Comparison of ENCODE assay signal across 9 cellular contexts in genomic region chrX:71637253-71637618, GRCh38. TPM values are rescaled to one million over a fixed set of nuclear protein-coding genes. Genes with fewer than 3 reads are reported as not detected.
DNase-seq lines count a peak whose midpoint lies in the region; ATAC-seq and TF ChIP-seq lines count a peak whose summit lies in the region.
"Had no signal": no experiment of that assay in that cellular context is flagged by ENCODE, and none has a peak within 500 bp of the region (broad histone marks: within the 10 kb centered on the region; RNA-seq: fewer than 3 reads in every experiment).

No MANE protein-coding gene starts in this region.

- H3K4me3 Mint-ChIP-seq in GM23338 = no peak overlapping the region
- H3K4me3 Mint-ChIP-seq: brain had no signal

- no peaks in the 10 kb centered on the region for H3K36me3 Mint-ChIP-seq in GM23338 (ENCODE audit: low read depth)
- H3K36me3 Mint-ChIP-seq: brain had no signal

- intact Hi-C loops in heart left ventricle (cut with DNase I) (no loop called here), ovary (cut with DNase I) (no loop called here)

- H3K4me1 Mint-ChIP-seq in GM23338 = no peaks in the 10 kb centered on the region
- H3K4me1 Mint-ChIP-seq: brain had no signal

- no peaks in the 10 kb centered on the region for H3F3A ChIP-seq in GM23338 (replicated peaks; ENCODE audit: low read depth)

- H3K79me2 ChIP-seq in ACC112 (ENCODE audit: control insufficient read depth, insufficient read depth, low read length, unreplicated experiment) (no peaks in the 10 kb centered on the region), GM23338 (replicated peaks; ENCODE audit: insufficient read depth) (no peaks in the 10 kb centered on the region)

- H3K36me3 ChIP-seq in ACC112 (ENCODE audit: insufficient read depth, low read length) (no peaks in the 10 kb centered on the region), heart left ventricle (no peaks in the 10 kb centered on the region), HAP-1 (replicated peaks) (no peaks in the 10 kb centered on the region), ovary (no peaks in the 10 kb centered on the region), GM23338 (ENCODE audit: insufficient read depth) (no peaks in the 10 kb centered on the region)

- TF ChIP-seq POLR2A in heart left ventricle (IDR thresholded peaks at IDR 0.05) (no peak), ovary (IDR thresholded peaks at IDR 0.05) (no peak)

- H3K27me3 Mint-ChIP-seq in GM23338 (ENCODE audit: insufficient read depth, low read depth, poor library complexity) = peaks cover 2% of the 10 kb centered on the region
- H3K27me3 Mint-ChIP-seq: brain had no signal

- ATAC-seq in GM18511 (IDR thresholded peaks at IDR 0.05; ENCODE audit: unreplicated experiment) = peak; percentile 33
- ATAC-seq in heart left ventricle = peak; percentile 22 to 62 (median 48)
- no peak for ATAC-seq in GM23338

- no peak overlapping the region; the same call in 1 of the 2 replicates for H3K27ac Mint-ChIP-seq in GM23338

- H4K20me1 ChIP-seq in GM23338 (replicated peaks; ENCODE audit: insufficient read depth) = no peaks in the 10 kb centered on the region

- H3K27ac ChIP-seq in ACC112 (ENCODE audit: low read depth, low read length) (peak overlapping the region; percentile 28; the same call in 1 of the 2 replicates), heart left ventricle (peak overlapping the region in 2 of 12 donors; percentile 6 to 8), ovary (no peak overlapping the region), GM23338 (ENCODE audit: low read depth) (no peak overlapping the region)

- no peak overlapping the region for H3K4me2 ChIP-seq in GM23338

- DNase-seq in RKO (ENCODE audit: low spot score) = peak; percentile 28
- no peak for DNase-seq in heart left ventricle
- no peak for DNase-seq in HAP-1 (ENCODE audit: low spot score in 2 of 2)
- DNase-seq in ovary = no peak
- no peak for DNase-seq in GM23338 (ENCODE audit: low spot score)
- no peak for DNase-seq in cerebellum (ENCODE audit: low spot score)

- TF ChIP-seq CTCF in heart left ventricle (IDR thresholded peaks at IDR 0.05) = no peak
- TF ChIP-seq CTCF in ovary (IDR thresholded peaks at IDR 0.05) = no peak
- TF ChIP-seq CTCF in GM23338 (conservative IDR thresholded peaks at IDR 0.05; ENCODE audit: low read depth in 2 of 2) = no peak

- H3K9me3 ChIP-seq in heart left ventricle (no peaks in the 10 kb centered on the region), HAP-1 (no peaks in the 10 kb centered on the region), ovary (no peaks in the 10 kb centered on the region)

- H3K27me3 ChIP-seq in ACC112 (ENCODE audit: insufficient read depth, low read length) (no peaks in the 10 kb centered on the region), heart left ventricle (no peaks in the 10 kb centered on the region), HAP-1 (ENCODE audit: low read depth) (no peaks in the 10 kb centered on the region), ovary (no peaks in the 10 kb centered on the region), GM23338 (ENCODE audit: insufficient read depth) (no peaks in the 10 kb centered on the region)

- H3K9me2 ChIP-seq in GM23338 (ENCODE audit: insufficient read depth) = no peaks in the 10 kb centered on the region

- in situ Hi-C loops in HAP-1 (cut with MboI; ENCODE audit: low sequenced_read_pairs) = no loop called here

- 66 to 73% (median 69%) methylated on average over 3 of the region's 3 CpGs for WGBS in heart left ventricle, 4 donors
- 74 to 80% (median 79%) methylated on average over 3 of the region's 3 CpGs for WGBS in ovary, 3 donors

- H3K4me1 ChIP-seq in ACC112 (ENCODE audit: control insufficient read depth, insufficient read depth, low read length, unreplicated experiment) (peaks cover 19% of the 10 kb centered on the region), heart left ventricle (peaks cover 0 to 13% (median 0%) of the 10 kb centered on the region in 12 donors), HAP-1 (no peaks in the 10 kb centered on the region), ovary (ENCODE audit: insufficient read depth) (no peaks in the 10 kb centered on the region), GM23338 (ENCODE audit: insufficient read depth) (no peaks in the 10 kb centered on the region)

- H3K9me3 Mint-ChIP-seq in GM23338 = no peaks in the 10 kb centered on the region

- TF ChIP-seq EP300 in ovary (IDR thresholded peaks at IDR 0.05) = no peak

- no peak overlapping the region for H3K4me3 ChIP-seq in ACC112 (ENCODE audit: low read depth, low read length)
- H3K4me3 ChIP-seq in heart left ventricle = no peak overlapping the region
- no peak overlapping the region for H3K4me3 ChIP-seq in HAP-1
- no peak overlapping the region for H3K4me3 ChIP-seq in ovary
- no peak overlapping the region for H3K4me3 ChIP-seq in GM23338

- H2AFZ ChIP-seq in ACC112 (ENCODE audit: low read length, unreplicated experiment) (no peak overlapping the region), GM23338 (no peak overlapping the region)

TF ChIP-seq in GM23338, 12 proteins besides CTCF, POLR2A, EP300 and RAD21:
- TF ChIP-seq NANOG (IDR thresholded peaks at IDR 0.05; ENCODE audit: borderline replicate concordance) = no peak
- no peak for TF ChIP-seq CREB1 (CRISPR knock-in tag; IDR thresholded peaks at IDR 0.05; ENCODE audit: low read depth)
- no peak for TF ChIP-seq REST (IDR thresholded peaks at IDR 0.05; ENCODE audit: unreplicated experiment)
- TF ChIP-seq ETS1 (IDR thresholded peaks at IDR 0.05) = no peak
- TF ChIP-seq EZH2phosphoT487 (IDR thresholded peaks at IDR 0.05; ENCODE audit: unreplicated experiment) = no peak

RNA-seq across cellular contexts. Expression of gene CXCR3, which starts 18.9 kb away (rescaled TPM):
- total RNA-seq in heart left ventricle = 1 to 10 TPM in 1 of 9 donors, under 1 TPM in 3, not detected in 5; 0.26 to 2.6 (median 0.33) TPM
- under 1 TPM in 1 of 2 donors, not detected in 1; 0.11 TPM for polyA plus RNA-seq in heart left ventricle
- under 1 TPM in 5 of 7 donors, not detected in 2; 0.12 to 0.34 (median 0.20) TPM for total RNA-seq in ovary
- polyA plus RNA-seq in ovary = under 1 TPM in 1 of 2 donors, not detected in 1; 0.08 TPM
- total RNA-seq in GM23338 (2014; rRNA removed; shearing (Covaris generic)) = not detected in 2 replicates
- not detected in 2 replicates for polyA plus RNA-seq in GM23338 (2016; fragmentation: Nextera tagmentation; extraction: Ambion mirVana)
- total RNA-seq in cerebellum = not detected

RNA-seq across cellular contexts. Expression of gene GCNA, which starts 59.0 kb away (rescaled TPM):
- total RNA-seq in heart left ventricle (1 to 10 TPM in 6 of 9 donors, under 1 TPM in 3; 0.56 to 1.6 (median 1.1) TPM), ovary (1 to 10 TPM in 3 of 7 donors, under 1 TPM in 4; 0.46 to 2.3 (median 0.92) TPM), cerebellum (4.5 TPM)
- polyA plus RNA-seq in heart left ventricle (1 to 10 TPM; 1.1 to 2.0 TPM), ovary (1 to 10 TPM in 1 of 2 donors, under 1 TPM in 1; 0.98 to 1.4 TPM), GM23338 (2016; fragmentation: Nextera tagmentation; extraction: Ambion mirVana) (0.63 and 1.2 TPM in 2 replicates)
- total RNA-seq in GM23338 (2014; rRNA removed; shearing (Covaris generic)) = 1.5 and 2.7 TPM in 2 replicates
